12 cellular contexts compared by ENCODE assay signal in genomic region chr5:167771565-167771964, GRCh38.
A peak's percentile ranks its signal among the peaks of the same experiment; 100 is the strongest.
DNase-seq lines count a peak whose midpoint lies in the region; TF ChIP-seq lines count a peak whose summit lies in the region.
"Had no signal": no experiment of that assay in that cellular context is flagged by ENCODE, and none has a peak within 500 bp of the region (broad histone marks: within the 10 kb centered on the region; RNA-seq: fewer than 3 reads in every experiment).

No MANE protein-coding gene starts in this region.

- H3K9ac ChIP-seq in SK-N-MC (ENCODE audit: insufficient read length), result no peak overlapping the region

- no peak for TF ChIP-seq CTCF in HFFc6 (IDR thresholded peaks at IDR 0.05)
- TF ChIP-seq CTCF in glutamatergic neuron (IDR thresholded peaks at IDR 0.05; ENCODE audit: partially characterized antibody, unreplicated experiment), result no peak
- TF ChIP-seq CTCF in nephron progenitor cell (IDR thresholded peaks at IDR 0.05), result no peak

- no peaks in the 10 kb centered on the region for H3K9me3 Mint-ChIP-seq in HFFc6
- H3K9me3 Mint-ChIP-seq in glutamatergic neuron (ENCODE audit: unreplicated experiment), result no peaks in the 10 kb centered on the region
- H3K9me3 Mint-ChIP-seq in nephron progenitor cell, result no peaks in the 10 kb centered on the region
- H3K9me3 Mint-ChIP-seq: CD4-positive, alpha-beta T cell; GM23338 had no signal

- H3K36me3 Mint-ChIP-seq in HFFc6 (ENCODE audit: low read depth), result no peaks in the 10 kb centered on the region
- H3K36me3 Mint-ChIP-seq in glutamatergic neuron (ENCODE audit: unreplicated experiment), result no peaks in the 10 kb centered on the region
- H3K36me3 Mint-ChIP-seq in nephron progenitor cell (ENCODE audit: low read depth), result no peaks in the 10 kb centered on the region

- H3K27me3 Mint-ChIP-seq in HFFc6 (ENCODE audit: insufficient read depth), result no peaks in the 10 kb centered on the region
- no peaks in the 10 kb centered on the region for H3K27me3 Mint-ChIP-seq in glutamatergic neuron (ENCODE audit: unreplicated experiment)
- H3K27me3 Mint-ChIP-seq in nephron progenitor cell (ENCODE audit: low read depth, poor library complexity), result no peaks in the 10 kb centered on the region
- H3K27me3 Mint-ChIP-seq: CD4-positive, alpha-beta T cell had no signal

- intact Hi-C loops in cardiac septum (cut with DNase I), result no loop called here

- H3K27ac ChIP-seq in SK-N-MC, result peak overlapping the region; percentile 85; the same call in 1 of the 2 replicates
- H3K27ac ChIP-seq: C4-2B had no signal

- no peak overlapping the region for H3K4me3 ChIP-seq in SK-N-MC
- H3K4me3 ChIP-seq: GM23338 had no signal

- DNase-seq in HFFc6 (no peak), SK-N-MC (ENCODE audit: low read depth, low spot score) (no peak), glutamatergic neuron (no peak), cardiac septum (ENCODE audit: low spot score) (no peak), nephron progenitor cell (no peak), NCI-H2196 treated with DMSO at 0.1 percent for 48 hours (lab: John Stamatoyannopoulos, UW; ENCODE audit: unreplicated experiment) (no peak)
- DNase-seq: AML-193; Caco-2; CD4-positive, alpha-beta T cell; HCEC 1CT had no signal

- 0 out of 2 replicates have a peak, but pooled peaks cover 5% of the 10 kb centered on the region for H3K36me3 ChIP-seq in SK-N-MC (ENCODE audit: insufficient read depth, low read length)

- H3K4me1 Mint-ChIP-seq in HFFc6 (ENCODE audit: low read depth), result peaks cover 38% of the 10 kb centered on the region
- peaks cover 13% of the 10 kb centered on the region for H3K4me1 Mint-ChIP-seq in glutamatergic neuron (ENCODE audit: low read depth, unreplicated experiment)
- no peaks in the 10 kb centered on the region for H3K4me1 Mint-ChIP-seq in nephron progenitor cell

- no peak overlapping the region for H3K4me3 Mint-ChIP-seq in HFFc6
- no peak overlapping the region for H3K4me3 Mint-ChIP-seq in glutamatergic neuron (ENCODE audit: unreplicated experiment)
- no peak overlapping the region for H3K4me3 Mint-ChIP-seq in nephron progenitor cell
- H3K4me3 Mint-ChIP-seq: CD4-positive, alpha-beta T cell; GM23338 had no signal

- H3K27ac Mint-ChIP-seq in HFFc6 (peak overlapping the region; percentile 86), glutamatergic neuron (ENCODE audit: unreplicated experiment) (peak overlapping the region; percentile 34), nephron progenitor cell (no peak overlapping the region)
- H3K27ac Mint-ChIP-seq: CD4-positive, alpha-beta T cell; GM23338 had no signal

- H3K9me3 ChIP-seq in SK-N-MC (ENCODE audit: low read depth, low read length), result no peaks in the 10 kb centered on the region
- H3K9me3 ChIP-seq: Caco-2 had no signal
